ENCODE assay signal across 2 cellular contexts in the genomic region with DNA sequence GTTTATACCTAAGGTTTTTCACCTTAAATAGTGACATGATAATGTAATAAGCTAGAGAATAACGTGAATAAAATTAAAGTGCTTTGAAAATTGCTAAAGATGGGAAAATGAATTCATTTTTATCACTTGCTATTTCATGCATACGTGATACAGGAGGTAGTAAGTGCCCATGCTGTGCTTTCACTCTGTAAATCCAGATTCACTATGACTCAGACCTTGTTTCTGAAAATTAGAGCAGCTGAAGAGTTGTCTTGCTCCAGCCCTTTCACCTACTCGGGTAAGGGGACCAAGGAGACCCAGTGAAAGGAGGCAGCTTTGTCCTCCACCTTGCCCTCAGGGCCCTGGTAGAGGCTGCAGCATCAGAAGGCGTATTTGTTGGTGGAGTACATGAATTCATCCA.
TF ChIP-seq lines count a peak whose summit lies in the region.

No MANE protein-coding gene starts in this region.

TF ChIP-seq in HEK293, 187 proteins besides CTCF, POLR2A, EP300 and RAD21:
- TF ChIP-seq ZNF561 (tag by site-specific recombination; IDR thresholded peaks at IDR 0.05; ENCODE audit: borderline replicate concordance) (no peak), SETDB1 (IDR thresholded peaks at IDR 0.05; ENCODE audit: insufficient read length, low read length) (peak; percentile 21), KLF8 (tag by site-specific recombination; IDR thresholded peaks at IDR 0.05) (no peak), ZNF624 (tag by site-specific recombination; IDR thresholded peaks at IDR 0.05) (no peak), HOXD13 (CRISPR knock-in tag; IDR thresholded peaks at IDR 0.05; ENCODE audit: borderline replicate concordance) (no peak), ZNF514 (tag by site-specific recombination; IDR thresholded peaks at IDR 0.05) (no peak)
- TF ChIP-seq, protein P1, sequence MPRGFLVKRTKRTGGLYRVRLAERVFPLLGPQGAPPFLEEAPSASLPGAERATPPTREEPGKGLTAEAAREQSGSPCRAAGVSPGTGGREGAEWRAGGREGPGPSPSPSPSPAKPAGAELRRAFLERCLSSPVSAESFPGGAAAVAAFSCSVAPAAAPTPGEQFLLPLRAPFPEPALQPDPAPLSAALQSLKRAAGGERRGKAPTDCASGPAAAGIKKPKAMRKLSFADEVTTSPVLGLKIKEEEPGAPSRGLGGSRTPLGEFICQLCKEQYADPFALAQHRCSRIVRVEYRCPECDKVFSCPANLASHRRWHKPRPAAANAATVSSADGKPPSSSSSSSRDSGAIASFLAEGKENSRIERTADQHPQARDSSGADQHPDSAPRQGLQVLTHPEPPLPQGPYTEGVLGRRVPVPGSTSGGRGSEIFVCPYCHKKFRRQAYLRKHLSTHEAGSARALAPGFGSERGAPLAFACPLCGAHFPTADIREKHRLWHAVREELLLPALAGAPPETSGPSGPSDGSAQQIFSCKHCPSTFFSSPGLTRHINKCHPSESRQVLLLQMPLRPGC (tag by site-specific recombination; IDR thresholded peaks at IDR 0.05), result no peak

TF ChIP-seq in HepG2, 621 proteins besides CTCF, POLR2A, EP300 and RAD21 (continued from another document):
- TF ChIP-seq CHD2 (IDR thresholded peaks at IDR 0.05; ENCODE audit: low read depth, low read length), result no peak
- TF ChIP-seq RFXANK (CRISPR knock-in tag; IDR thresholded peaks at IDR 0.05), result no peak
- TF ChIP-seq MZF1 (CRISPR knock-in tag; IDR thresholded peaks at IDR 0.05; ENCODE audit: borderline replicate concordance), result no peak
- TF ChIP-seq ZNF430 (CRISPR knock-in tag; IDR thresholded peaks at IDR 0.05), result no peak
- TF ChIP-seq ZNF207 (IDR thresholded peaks at IDR 0.05; ENCODE audit: borderline replicate concordance), result no peak
- no peak for TF ChIP-seq TCF12 (IDR thresholded peaks at IDR 0.05)
- TF ChIP-seq TCF12 (CRISPR knock-in tag; IDR thresholded peaks at IDR 0.05), result no peak
- no peak for TF ChIP-seq SMARCC2 (IDR thresholded peaks at IDR 0.05)
- no peak for TF ChIP-seq SP140L (CRISPR knock-in tag; IDR thresholded peaks at IDR 0.05; ENCODE audit: borderline replicate concordance)
- no peak for TF ChIP-seq ZNF3 (CRISPR knock-in tag; IDR thresholded peaks at IDR 0.05)
- no peak for TF ChIP-seq JUND (CRISPR knock-in tag; IDR thresholded peaks at IDR 0.05)
